Comparison of ENCODE assay signal across 1 cellular context in genomic region chr11:1882265-1883238, GRCh38.
TF ChIP-seq lines count a peak whose summit lies in the region.

No MANE protein-coding gene starts in this region.

TF ChIP-seq in GM23338, 12 proteins besides CTCF, POLR2A, EP300 and RAD21 (continued from another document):
- TF ChIP-seq ZNF462 (CRISPR knock-in tag; IDR thresholded peaks at IDR 0.05) (no peak), REST (IDR thresholded peaks at IDR 0.05; ENCODE audit: unreplicated experiment) (no peak), ZNF331 (CRISPR knock-in tag; IDR thresholded peaks at IDR 0.05; ENCODE audit: low read depth) (no peak)
